In genomic region chr1:177170756-177171535, GRCh38 we compare ENCODE assay signal across 9 cellular contexts. TPM values are rescaled to one million over a fixed set of nuclear protein-coding genes. Genes with fewer than 3 reads are reported as not detected.
DNase-seq lines count a peak whose midpoint lies in the region; ATAC-seq, FAIRE-seq and TF ChIP-seq lines count a peak whose summit lies in the region.
"Had no signal": no experiment of that assay in that cellular context is flagged by ENCODE, and none has a peak within 500 bp of the region (broad histone marks: within the 10 kb centered on the region; RNA-seq: fewer than 3 reads in every experiment).

TSS of gene BRINP2 (plus strand) at chr1:177170958. CDS start at chr1:177229877, 58,919 bp downstream.

- in situ Hi-C loops in GM12878 (cut with MboI): loop anchor here (10.0 kb wide), 1 partner anchor 276 kb away; no protein-coding TSS in a partner anchor

- H3K27me3 ChIP-seq in A673 (replicated peaks; ENCODE audit: insufficient read depth, low read depth, low read length, poor library complexity): peaks cover 64% of the 10 kb centered on the region
- peaks cover 0 to 10% of the 10 kb centered on the region in 2 experiments; a peak in 2 of 4 replicates for H3K27me3 ChIP-seq in GM12878 (replicated peaks in 1 of 2; ENCODE audit: control insufficient read depth in 2 of 2, insufficient read depth in 2 of 2, low read length in 1 of 2)
- peaks cover under 1 to 34% (median 19%) of the 10 kb centered on the region in 5 donors for H3K27me3 ChIP-seq in subcutaneous abdominal adipose tissue (ENCODE audit: control insufficient read depth in 5 of 5, insufficient read depth in 4 of 5, low read length in 5 of 5)

- H3K27me3 Mint-ChIP-seq in effector memory CD8-positive, alpha-beta T cell: peaks cover 0 to 5% of the 10 kb centered on the region in 2 donors

- CTCF ChIA-PET in A673 (lab: Charles Lee): no interaction called here
- CTCF ChIA-PET in GM12878 (lab: Yijun Ruan, JAX): interaction anchor here (0.8 kb wide), 1 partner anchor 85 kb away, joined by 3 read pairs; no protein-coding TSS in a partner anchor

- TF ChIP-seq CTCF in A673 (conservative IDR thresholded peaks at IDR 0.05; ENCODE audit: low read depth, low read length) (no peak), GM12878 (IDR thresholded peaks at IDR 0.05 in 2 of 3, conservative IDR thresholded peaks at IDR 0.05 in 1 of 3; ENCODE audit: control insufficient read depth in 2 of 3, extremely low read depth in 1 of 3, insufficient read depth in 1 of 3, low read depth in 3 of 3, low read length in 3 of 3) (no peak)

- peak; percentile 80 for DNase-seq in A673 (ENCODE audit: low spot score)
- peak; percentile 78 to 95 (median 92) for DNase-seq in NCI-H1417 (lab: John Stamatoyannopoulos, UW)
- no peak for DNase-seq in GM12878 (ENCODE audit: low read depth, low spot score)
- DNase-seq in iris pigment epithelial cell (ENCODE audit: low read depth): peak; percentile 31
- no peak for DNase-seq in effector memory CD8-positive, alpha-beta T cell
- no peak for DNase-seq in GF-D8 (lab: John Stamatoyannopoulos, UW)

- H3K79me2 ChIP-seq in GM12878 (ENCODE audit: control insufficient read depth, insufficient read depth, low read length): no peaks in the 10 kb centered on the region

- no peak within 1 kb of the TSS for H2AFZ ChIP-seq in GM12878 (ENCODE audit: control insufficient read depth, low read depth, low read length)

- H3K9ac ChIP-seq in GM12878 (ENCODE audit: control insufficient read depth, insufficient read depth, low read length) (no peak within 1 kb of the TSS), subcutaneous abdominal adipose tissue (ENCODE audit: low read length in 5 of 5) (no peak within 1 kb of the TSS)

- 21% methylated on average over 43 of the region's 49 CpGs for WGBS in GM12878 (ENCODE audit: insufficient coverage, insufficient replicate concordance, low lambda C conversion rate, missing lambda C conversion rate)

- H3K36me3 ChIP-seq in A673 (ENCODE audit: insufficient read depth, low read length, poor library complexity, severe bottlenecking): no peaks in the 10 kb centered on the region
- no peaks in the 10 kb centered on the region for H3K36me3 ChIP-seq in GM12878 (ENCODE audit: control insufficient read depth in 2 of 2, insufficient read depth in 2 of 2, low read length in 1 of 2)
- H3K36me3 ChIP-seq in subcutaneous abdominal adipose tissue (ENCODE audit: control insufficient read depth in 5 of 5, insufficient read depth in 5 of 5, low read length in 5 of 5): no peaks in the 10 kb centered on the region

- TF ChIP-seq EP300 in GM12878 (IDR thresholded peaks at IDR 0.05; ENCODE audit: borderline replicate concordance in 1 of 2, control insufficient read depth in 1 of 2, low read depth in 2 of 2, low read length in 2 of 2): no peak

- peak; percentile 64 for ATAC-seq in GM19372 (IDR thresholded peaks at IDR 0.05; ENCODE audit: low read depth, unreplicated experiment)
- peak; percentile 75 for ATAC-seq in GM12878
- no peak for ATAC-seq in effector memory CD8-positive, alpha-beta T cell (replicated peaks)

- TF ChIP-seq POLR2A in GM12878 (IDR thresholded peaks at IDR 0.05; ENCODE audit: low read depth, low read length): no peak

- FAIRE-seq in GM12878 (lab: Jason Lieb, UNC): no peak

- no peaks in the 10 kb centered on the region for H3K9me3 ChIP-seq in A673 (ENCODE audit: low read depth, low read length, poor library complexity, severe bottlenecking)
- H3K9me3 ChIP-seq in GM12878 (replicated peaks; ENCODE audit: control insufficient read depth, insufficient read depth, low read length): no peaks in the 10 kb centered on the region
- no peaks in the 10 kb centered on the region for H3K9me3 ChIP-seq in subcutaneous abdominal adipose tissue (ENCODE audit: control insufficient read depth in 5 of 5, low read length in 5 of 5)

- H3K27ac ChIP-seq in A673 (ENCODE audit: low read depth, low read length, poor library complexity, severe bottlenecking): no peak within 1 kb of the TSS
- H3K27ac ChIP-seq in GM12878 (ENCODE audit: control insufficient read depth, insufficient read depth): no peak within 1 kb of the TSS
- H3K27ac ChIP-seq in subcutaneous abdominal adipose tissue (ENCODE audit: low read depth, low read length): no peak within 1 kb of the TSS

- intact Hi-C loops in A673 (cut with micrococcal nuclease; ENCODE audit: unreplicated experiment): no loop called here
- intact Hi-C loops in GM12878 (cut with micrococcal nuclease; ENCODE audit: unreplicated experiment): no loop called here

- no peak within 1 kb of the TSS for H3K4me2 ChIP-seq in GM12878 (ENCODE audit: control insufficient read depth, insufficient read depth)

- peaks cover 4% of the 10 kb centered on the region for H3K4me1 ChIP-seq in A673 (ENCODE audit: insufficient read depth, low read length, poor library complexity, severe bottlenecking)
- no peaks in the 10 kb centered on the region for H3K4me1 ChIP-seq in GM12878 (ENCODE audit: control insufficient read depth, insufficient read depth, low read length)
- H3K4me1 ChIP-seq in subcutaneous abdominal adipose tissue (ENCODE audit: control insufficient read depth in 5 of 5, insufficient read depth in 5 of 5, low read length in 5 of 5): peaks cover 0 to 37% (median 22%) of the 10 kb centered on the region in 5 donors

- no peak within 1 kb of the TSS for H3K4me3 Mint-ChIP-seq in effector memory CD8-positive, alpha-beta T cell
- H3K4me3 Mint-ChIP-seq: activated naive CD8-positive, alpha-beta T cell had no signal

- RAD21 ChIA-PET in GM12878 (lab: Charles Lee; ENCODE audit: unreplicated experiment): interaction anchor here (1.2 kb wide), 1 partner anchor 222 kb away, joined by 3 read pairs; no protein-coding TSS in a partner anchor

- no peak for TF ChIP-seq RAD21 in GM12878 (IDR thresholded peaks at IDR 0.05; ENCODE audit: insufficient read depth, low read depth, low read length)

- no peak within 1 kb of the TSS for H3K27ac Mint-ChIP-seq in effector memory CD8-positive, alpha-beta T cell
- H3K27ac Mint-ChIP-seq: activated naive CD8-positive, alpha-beta T cell had no signal

- no peaks in the 10 kb centered on the region for H4K20me1 ChIP-seq in GM12878 (ENCODE audit: control insufficient read depth, insufficient read depth)

- POLR2A ChIA-PET in A673 (lab: Charles Lee; ENCODE audit: low non-redundant PET): interaction anchor here (1.0 kb wide), 1 partner anchor 559 kb away, joined by 4 read pairs; no protein-coding TSS in a partner anchor
- POLR2A ChIA-PET in GM12878 (lab: Charles Lee): no interaction called here

- H3K9me3 Mint-ChIP-seq in effector memory CD8-positive, alpha-beta T cell: peaks cover 0 to 2% of the 10 kb centered on the region in 2 donors

- BruUV-seq in A673 (replicated peaks; lab: Mats Ljungman, UMichigan): no TSS peak
- no TSS peak for BruUV-seq in GM12878 (replicated peaks; lab: Mats Ljungman, UMichigan)

- SMC1A ChIA-PET in GM12878 (lab: Charles Lee; ENCODE audit: uncharacterized antibody, unreplicated experiment): no interaction called here

- H3K4me3 ChIP-seq in A673 (ENCODE audit: low read depth, low read length, poor library complexity, severe bottlenecking): peak within 1 kb of the TSS; percentile 44
- H3K4me3 ChIP-seq in GM12878: no peak within 1 kb of the TSS
- peak within 1 kb of the TSS; percentile 43 to 65 (median 51) for H3K4me3 ChIP-seq in subcutaneous abdominal adipose tissue (ENCODE audit: low read depth in 1 of 5, low read length in 5 of 5)

- no peaks in the 10 kb centered on the region for H3K36me3 Mint-ChIP-seq in effector memory CD8-positive, alpha-beta T cell (ENCODE audit: insufficient read depth)
- H3K36me3 Mint-ChIP-seq: activated naive CD8-positive, alpha-beta T cell had no signal

- no peaks in the 10 kb centered on the region for H3K4me1 Mint-ChIP-seq in effector memory CD8-positive, alpha-beta T cell (ENCODE audit: low read depth in 2 of 2)

TF ChIP-seq in GM12878, 131 proteins besides CTCF, POLR2A, EP300 and RAD21 (continues in another document):
- TF ChIP-seq ELK1 (IDR thresholded peaks at IDR 0.05; ENCODE audit: low read depth, low read length): no peak

RNA-seq across cellular contexts. Expression of gene BRINP2, which starts in this region (rescaled TPM):
- total RNA-seq in A673 (2021): 0.67 and 0.68 TPM in 2 replicates
- not detected in 2 replicates for total RNA-seq in GM12878 (2013; cell fraction: nucleolus; rRNA removed)
- not detected in 2 replicates for total RNA-seq in GM12878 (2014; rRNA removed)
- not detected in 2 replicates for total RNA-seq in GM12878 (2014; rRNA removed; fragmentation: Illumina TruSeq; extraction: Trizol)
- total RNA-seq in GM12878 (2021): not detected in 2 replicates
- not detected for polyA plus RNA-seq in GM12878 (2011; ENCODE audit: low read depth)
- 0.03 and 0.04 TPM in 2 replicates for polyA plus RNA-seq in GM12878 (2011; rRNA removed)
- polyA plus RNA-seq in GM12878 (2011; cell fraction: cytosol; rRNA removed): 0.03 TPM in 1 of 2 replicates, not detected in the other
- polyA plus RNA-seq in GM12878 (2011; cell fraction: nucleus; rRNA removed): 0.04 TPM in 1 of 2 replicates, not detected in the other
- polyA plus RNA-seq in GM12878 (2012): not detected in 2 replicates
- polyA plus RNA-seq in GM12878 (2014; fragmentation: Illumina TruSeq; extraction: Trizol): not detected in 2 replicates
- polyA plus RNA-seq in GM12878 (2014; fragmentation: Nextera tagmentation; extraction: Ambion mirVana): not detected
- 0.14 TPM in 1 of 2 replicates, not detected in the other for polyA plus RNA-seq in GM12878 (2014; rRNA removed)
- not detected for polyA plus RNA-seq in GM12878 (2016; fragmentation: Nextera tagmentation; extraction: Ambion mirVana)
- polyA minus RNA-seq in GM12878 (2011; rRNA and poly(A)+ RNA removed): not detected in 2 replicates
- polyA minus RNA-seq in GM12878 (2011; cell fraction: cytosol; rRNA and poly(A)+ RNA removed): not detected in 2 replicates
- polyA minus RNA-seq in GM12878 (2011; cell fraction: nucleus; rRNA and poly(A)+ RNA removed): 0.19 TPM in 1 of 2 replicates, not detected in the other

Comparison
In these comparisons a context has a peak if more than half of its experiments do, and no peak if none do; other contexts are left out.
1. Peak in DNase-seq and H3K4me3 ChIP-seq in A673; RNA of the gene not detected or under 1 TPM.
2. Peak in ATAC-seq in GM12878; RNA of the gene not detected or under 1 TPM.
3. DNase-seq: peak in NCI-H1417 (3 of 3) and iris pigment epithelial cell (single experiment); none in GM12878 (single experiment), effector memory CD8-positive, alpha-beta T cell (0 of 3) and GF-D8 (single experiment).